Comparison of ENCODE assay signal across 21 cellular contexts in genomic region chr3:52183786-52184445, GRCh38. TPM values are rescaled to one million over a fixed set of nuclear protein-coding genes. Genes with fewer than 3 reads are reported as not detected.
"Had no signal": no experiment of that assay in that cellular context is flagged by ENCODE, and none has a peak within 500 bp of the region (broad histone marks: within the 10 kb centered on the region; RNA-seq: fewer than 3 reads in every experiment).

No MANE protein-coding gene starts in this region.

- H3K36me3 ChIP-seq: ascending aorta, breast epithelium, neural progenitor cell, ovary, stomach had no signal

- H3K27me3 Mint-ChIP-seq: activated naive CD8-positive, alpha-beta T cell treated with anti-CD3 and anti-CD28 coated beads, Interleukin-2, amount 50 U/mL, for 24 hours; naive B cell had no signal

- ATAC-seq: activated CD4-positive, CD25-positive, alpha-beta regulatory T cell treated with anti-CD3 and anti-CD28 coated beads, Interleukin-2, amount 50 U/mL, for 24 hours; activated naive CD8-positive, alpha-beta T cell treated with anti-CD3 and anti-CD28 coated beads, Interleukin-2, amount 50 U/mL, for 24 hours; left lobe of liver had no signal

- H3K9me3 ChIP-seq: ascending aorta, breast epithelium, ovary, stomach, testis had no signal

- H3K27ac Mint-ChIP-seq: activated naive CD8-positive, alpha-beta T cell treated with anti-CD3 and anti-CD28 coated beads, Interleukin-2, amount 50 U/mL, for 24 hours; naive B cell had no signal

- DNase-seq: activated CD4-positive, alpha-beta T cell treated with anti-CD3 and anti-CD28 coated beads, Interleukin-2, amount 50 U/mL, for 1 hour; activated CD8-positive, alpha-beta memory T cell treated with anti-CD3 and anti-CD28 coated beads for 24 hours; activated naive CD4-positive, alpha-beta T cell treated with Interleukin-2 at 50 U/mL for 16 hours; activated naive CD8-positive, alpha-beta T cell treated with anti-CD3 and anti-CD28 coated beads, Interleukin-2, amount 50 U/mL, for 24 hours; dermis blood vessel endothelial cell; hippocampal formation; naive B cell; ovary; retina; stomach; T-helper 9 cell; testis had no signal

- H3K27me3 ChIP-seq: ascending aorta, breast epithelium, neural progenitor cell, ovary, stomach, testis had no signal

- H2AFZ ChIP-seq: neural progenitor cell had no signal

- H3K4me3 ChIP-seq: ascending aorta, breast epithelium, neural progenitor cell, ovary, smooth muscle cell, stomach, testis had no signal

- FAIRE-seq: frontal cortex, keratinocyte had no signal

- H3K4me2 ChIP-seq: neural progenitor cell, smooth muscle cell had no signal

- H3K9me3 Mint-ChIP-seq: activated naive CD8-positive, alpha-beta T cell treated with anti-CD3 and anti-CD28 coated beads, Interleukin-2, amount 50 U/mL, for 24 hours; naive B cell had no signal

- H3K4me3 Mint-ChIP-seq: activated naive CD8-positive, alpha-beta T cell treated with anti-CD3 and anti-CD28 coated beads, Interleukin-2, amount 50 U/mL, for 24 hours; naive B cell; neural progenitor cell had no signal

- H3K27ac ChIP-seq: ascending aorta, epithelial cell of prostate, neural progenitor cell, ovary, testis had no signal

- H3K36me3 Mint-ChIP-seq: naive B cell, neural progenitor cell had no signal

- H3K9ac ChIP-seq: neural progenitor cell had no signal

- H3K4me1 ChIP-seq: ascending aorta, breast epithelium, neural progenitor cell had no signal

RNA-seq across cellular contexts. Expression of gene POC1A, which starts 29.7 kb away (rescaled TPM):
- total RNA-seq: ascending aorta had no signal

RNA-seq across cellular contexts. Expression of gene TLR9, which starts 41.5 kb away (rescaled TPM):
- total RNA-seq: ascending aorta, frontal cortex, left lobe of liver, stomach had no signal
- polyA plus RNA-seq: keratinocyte, smooth muscle cell had no signal
